Comparison of ENCODE assay signal across 10 cellular contexts in the genomic region with DNA sequence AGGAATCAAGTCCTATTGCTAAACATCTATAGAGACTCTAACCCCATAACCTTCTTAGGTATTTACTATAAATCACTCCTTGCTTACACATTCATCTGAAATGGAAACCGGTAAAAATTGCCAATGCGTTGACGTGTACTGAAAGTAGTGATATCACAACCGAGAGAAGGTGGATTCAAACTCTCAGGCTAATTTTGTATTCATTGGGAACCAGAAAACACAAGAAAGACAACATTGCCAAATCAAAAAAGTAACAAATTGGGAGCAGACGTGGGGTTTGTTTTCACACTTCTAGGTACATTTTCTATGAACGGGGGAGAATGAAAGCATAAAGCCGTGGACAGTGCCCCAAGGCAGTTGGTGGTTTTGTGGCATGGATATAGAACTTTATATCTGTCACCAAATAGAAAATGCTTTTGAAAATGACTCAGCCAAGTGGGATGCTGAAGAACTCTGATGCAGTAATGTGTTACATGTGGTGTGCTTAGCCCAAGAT.
A peak's percentile ranks its signal among the peaks of the same experiment; 100 is the strongest.
DNase-seq lines count a peak whose midpoint lies in the region; ATAC-seq and TF ChIP-seq lines count a peak whose summit lies in the region.
"Had no signal": no experiment of that assay in that cellular context is flagged by ENCODE, and none has a peak within 500 bp of the region (broad histone marks: within the 10 kb centered on the region; RNA-seq: fewer than 3 reads in every experiment).

No MANE protein-coding gene starts in this region.

- H3K4me1 Mint-ChIP-seq in osteocyte (ENCODE audit: unreplicated experiment), result peaks cover 30% of the 10 kb centered on the region

- no peaks in the 10 kb centered on the region for H3K9me3 Mint-ChIP-seq in osteocyte (ENCODE audit: unreplicated experiment)
- H3K9me3 Mint-ChIP-seq: activated naive CD4-positive, alpha-beta T cell treated with anti-CD3 and anti-CD28 coated beads, Interleukin-2, amount 50 U/mL, for 24 hours had no signal

- ATAC-seq in HG02763 (IDR thresholded peaks at IDR 0.05; ENCODE audit: unreplicated experiment), result peak; percentile 48

- in situ Hi-C loops in GM13977 (cut with MboI; ENCODE audit: low pct_unique_long_range_greater_than_20kb, low sequenced_read_pairs, unreplicated experiment), result no loop called here

- TF ChIP-seq CTCF in GM13977 (IDR thresholded peaks at IDR 0.05; ENCODE audit: extremely low read depth, insufficient read depth, missing control alignments), result no peak
- no peak for TF ChIP-seq CTCF in osteocyte (IDR thresholded peaks at IDR 0.05)

- peak overlapping the region; percentile 60 for H3K27ac Mint-ChIP-seq in osteocyte (ENCODE audit: unreplicated experiment)

- H3K4me3 Mint-ChIP-seq in osteocyte (ENCODE audit: unreplicated experiment), result no peak overlapping the region
- H3K4me3 Mint-ChIP-seq: activated naive CD4-positive, alpha-beta T cell treated with anti-CD3 and anti-CD28 coated beads, Interleukin-2, amount 50 U/mL, for 24 hours had no signal

- H3K36me3 Mint-ChIP-seq in osteocyte (ENCODE audit: unreplicated experiment), result peaks cover 3% of the 10 kb centered on the region
- H3K36me3 Mint-ChIP-seq: activated naive CD4-positive, alpha-beta T cell treated with anti-CD3 and anti-CD28 coated beads, Interleukin-2, amount 50 U/mL, for 24 hours had no signal

- no peaks in the 10 kb centered on the region for H3K27me3 Mint-ChIP-seq in osteocyte (ENCODE audit: unreplicated experiment)

- DNase-seq in GM13977 (ENCODE audit: low spot score) (peak; percentile 12), osteocyte (ENCODE audit: extremely low spot score, unreplicated experiment) (no peak), NCI-H2029 (lab: John Stamatoyannopoulos, UW) (no peak), NCI-H1436 (lab: John Stamatoyannopoulos, UW) (no peak), HPDE6-E6E7 (ENCODE audit: extremely low spot score) (no peak)
- peak; percentile 53 to 57 for DNase-seq in activated T-cell treated with anti-CD3 and anti-CD28 coated beads, Interleukin-2, amount 50 U/mL, for 48 hours
- DNase-seq in activated CD4-positive, CD25-positive, alpha-beta regulatory T cell treated with anti-CD3 and anti-CD28 coated beads, Interleukin-2, amount 50 U/mL, for 72 hours, result no peak
- DNase-seq: psoas muscle had no signal

Comparison
In these comparisons a context has a peak if more than half of its experiments do, and no peak if none do; other contexts are left out.
1. DNase-seq: peak in GM13977 (single experiment) and activated T-cell treated with anti-CD3 and anti-CD28 coated beads, Interleukin-2, amount 50 U/mL, for 48 hours (2 of 2); none in osteocyte (single experiment), NCI-H2029 (single experiment), NCI-H1436 (single experiment), activated CD4-positive, CD25-positive, alpha-beta regulatory T cell treated with anti-CD3 and anti-CD28 coated beads, Interleukin-2, amount 50 U/mL, for 72 hours (single experiment) and HPDE6-E6E7 (single experiment).